Comparison of ENCODE assay signal across 8 cellular contexts in genomic region chr5:175534070-175534932, GRCh38. TPM values are rescaled to one million over a fixed set of nuclear protein-coding genes. Genes with fewer than 3 reads are reported as not detected.
DNase-seq lines count a peak whose midpoint lies in the region; ATAC-seq, FAIRE-seq and TF ChIP-seq lines count a peak whose summit lies in the region.

No MANE protein-coding gene starts in this region.

- DNase-seq in AG10803 (ENCODE audit: low read depth) (peak; percentile 74), NCI-H345 (lab: John Stamatoyannopoulos, UW) (peak; percentile 89), cardiac fibroblast (ENCODE audit: low read depth in 2 of 2) (peak; percentile 77 to 89), kidney (peak; percentile 94)
- DNase-seq in activated CD4-positive, CD25-positive, alpha-beta regulatory T cell treated with anti-CD3 and anti-CD28 coated beads, Interleukin-2, amount 50 U/mL, for 16 hours (ENCODE audit: low read depth, low spot score), result peak; percentile 65
- peak; percentile 81 to 82 for DNase-seq in stimulated activated CD4-positive, alpha-beta T cell treated with anti-CD3 and anti-CD28 coated beads, Interleukin-1b, Interleukin-23, amount 100 ng/mL, for 4 hours (ENCODE audit: low read depth in 2 of 2)

- intact Hi-C loops in kidney (cut with DNase I), result no loop called here

- TF ChIP-seq CTCF in AG10803 (conservative IDR thresholded peaks at IDR 0.05; ENCODE audit: low read length) (peak; percentile 93), cardiac fibroblast (IDR thresholded peaks at IDR 0.05; ENCODE audit: low read depth, low read length) (peak; percentile 89), kidney (IDR thresholded peaks at IDR 0.05; ENCODE audit: borderline replicate concordance, extremely low read depth, insufficient read depth) (peak; percentile 99)

- H3K36me3 ChIP-seq in kidney (ENCODE audit: control insufficient read depth in 1 of 2, insufficient read depth in 2 of 2, low read length in 2 of 2), result no peaks in the 10 kb centered on the region

- peaks cover 0 to 4% of the 10 kb centered on the region in 2 donors for H3K4me1 ChIP-seq in kidney (ENCODE audit: control insufficient read depth in 1 of 2, insufficient read depth in 1 of 2, low read depth in 1 of 2, low read length in 2 of 2)

- no peak overlapping the region for H3K27ac ChIP-seq in kidney (ENCODE audit: low read depth in 2 of 2, low read length in 2 of 2)

- H3K9me3 ChIP-seq in kidney (ENCODE audit: control insufficient read depth in 1 of 2, low read length in 2 of 2), result no peaks in the 10 kb centered on the region

- no peak overlapping the region for H3K9ac ChIP-seq in kidney (ENCODE audit: low read length in 2 of 2)

- FAIRE-seq in kidney (lab: Jason Lieb, UNC), result no peak

- ATAC-seq in GM19023 (IDR thresholded peaks at IDR 0.05; ENCODE audit: unreplicated experiment) (peak; percentile 93), HG03159 (IDR thresholded peaks at IDR 0.05; ENCODE audit: unreplicated experiment) (peak; percentile 97)

- no peak overlapping the region for H3K4me3 ChIP-seq in AG10803 (ENCODE audit: low read length)
- H3K4me3 ChIP-seq in cardiac fibroblast (replicated peaks in 1 of 2; ENCODE audit: low read depth in 2 of 2, low read length in 2 of 2), result no peak overlapping the region
- H3K4me3 ChIP-seq in kidney (ENCODE audit: low read length in 2 of 2), result no peak overlapping the region

RNA-seq across cellular contexts. Expression of gene SFXN1, which starts 55.9 kb away (rescaled TPM):
- 35.4 TPM for total RNA-seq in kidney
- polyA plus RNA-seq in kidney (ENCODE audit: insufficient read depth, low read depth, low replicate concordance), result 33.4 TPM
